ENCODE assay signal across 18 cellular contexts in genomic region chr12:88868062-88868461, GRCh38.
"Had no signal": no experiment of that assay in that cellular context is flagged by ENCODE, and none has a peak within 500 bp of the region (broad histone marks: within the 10 kb centered on the region; RNA-seq: fewer than 3 reads in every experiment).

No MANE protein-coding gene starts in this region.

- H3K36me3 ChIP-seq: cardiac muscle cell, ovary had no signal

- H3K27me3 ChIP-seq: cardiac muscle cell, ovary had no signal

- DNase-seq: activated CD4-positive, alpha-beta T cell treated with anti-CD3 and anti-CD28 coated beads, Interleukin-2, amount 50 U/mL, for 4 hours; activated CD4-positive, CD25-positive, alpha-beta regulatory T cell treated with anti-CD3 and anti-CD28 coated beads, Interleukin-2, amount 50 U/mL, for 72 hours; activated gamma-delta T cell treated with Interleukin-2 at 50 U/mL for 16 hours; activated naive CD8-positive, alpha-beta T cell treated with anti-CD3 and anti-CD28 coated beads for 36 hours; activated T-cell treated with anti-CD3 and anti-CD28 coated beads for 4 hours; amniotic stem cell; endodermal cell; immature natural killer cell; kidney glomerular epithelial cell; natural killer cell; ovary; psoas muscle; stimulated activated naive B cell treated with anti-CD40 and anti-IgM and Interleukin-4, amounts not matched to agents 10 μg/mL and 1 μg/mL and 100 μg/mL, for 72 hours; T-helper 17 cell had no signal

- ATAC-seq: natural killer cell; psoas muscle; sciatic nerve; stimulated activated naive B cell treated with anti-CD40 and anti-IgM and Interleukin-4, amounts not matched to agents 10 μg/mL and 1 μg/mL and 100 μg/mL, for 72 hours; T-helper 17 cell had no signal

- H3K27ac ChIP-seq: cardiac muscle cell, epithelial cell of prostate, ovary, psoas muscle, VCaP had no signal

- H3K4me3 ChIP-seq: cardiac muscle cell, ovary, psoas muscle had no signal

- H3K4me1 ChIP-seq: psoas muscle had no signal

- H3K9me3 ChIP-seq: ovary, psoas muscle had no signal
